27 cellular contexts compared by ENCODE assay signal in genomic region chrX:82466994-82467393, GRCh38.
"Had no signal": no experiment of that assay in that cellular context is flagged by ENCODE, and none has a peak within 500 bp of the region (broad histone marks: within the 10 kb centered on the region; RNA-seq: fewer than 3 reads in every experiment).

No MANE protein-coding gene starts in this region.

- DNase-seq: stimulated activated CD4-positive, alpha-beta T cell treated with anti-CD3 and anti-CD28 coated beads, Interleukin-2, amount 100 ng/mL, for 48 hours; stimulated activated CD4-positive, alpha-beta T cell treated with anti-CD3 and anti-CD28 coated beads, Interleukin-4, amount 100 ng/mL, for 1 hour; stimulated activated CD4-positive, alpha-beta T cell treated with anti-CD3 and anti-CD28 coated beads, Interleukin-4, amount 100 ng/mL, for 24 hours; stimulated activated CD4-positive, alpha-beta T cell treated with anti-CD3 and anti-CD28 coated beads, Interleukin-4, amount 100 ng/mL, for 4 hours; stimulated activated CD8-positive, alpha-beta memory T cell treated with anti-CD3 and anti-CD28 coated beads, Interleukin-4, amount 100 ng/mL, for 48 hours; stimulated activated naive B cell treated with anti-CD40 and anti-IgM and Interleukin-4, amounts not matched to agents 10 μg/mL and 1 μg/mL and 100 μg/mL, for 72 hours; stimulated activated naive CD4-positive, alpha-beta T cell; stimulated activated naive CD4-positive, alpha-beta T cell treated with Interleukin-2 at 50 U/mL for 16 hours; stimulated activated naive CD8-positive, alpha-beta T cell treated with anti-CD3 and anti-CD28 coated beads, Interleukin-15, amount 100 ng/mL, for 72 hours; stimulated activated naive CD8-positive, alpha-beta T cell treated with anti-CD3 and anti-CD28 coated beads, Interleukin-15, Interleukin-2, amounts not matched to agents 100 U/mL and 50 U/mL, for 24 hours; stomach; substantia nigra; testis; thyroid gland; tibial artery; transverse colon; trophoblast cell; upper lobe of left lung; upper lobe of right lung; uterus had no signal

- H3K9me3 ChIP-seq: stomach, suprapubic skin, testis, thoracic aorta, thyroid gland, tibial artery, tibial nerve, transverse colon, upper lobe of left lung, upper lobe of right lung, uterus, vagina had no signal

- H3K4me3 ChIP-seq: stomach, suprapubic skin, testis, thoracic aorta, thyroid gland, tibial artery, tibial nerve, transverse colon, upper lobe of left lung, upper lobe of right lung, uterus, vagina had no signal

- H3K27me3 ChIP-seq: suprapubic skin, testis, thyroid gland, tibial artery, tibial nerve, transverse colon, upper lobe of left lung, upper lobe of right lung, vagina had no signal

- H3K4me1 ChIP-seq: stomach, suprapubic skin, testis, thyroid gland, tibial artery, tibial nerve, transverse colon, upper lobe of left lung, upper lobe of right lung, uterus, vagina had no signal

- ATAC-seq: stimulated activated effector memory CD8-positive, alpha-beta T cell treated with anti-CD3 and anti-CD28 coated beads, Interleukin-12 subunit alpha, Interleukin-12 subunit beta, amount 100 ng/mL, for 72 hours; stimulated activated memory B cell treated with anti-CD40 and anti-IgM and Interleukin-4, amounts not matched to agents 10 μg/mL and 1 μg/mL and 100 μg/mL, for 72 hours; stimulated activated naive B cell treated with anti-CD40 and anti-IgM and Interleukin-4, amounts not matched to agents 10 μg/mL and 1 μg/mL and 100 μg/mL, for 72 hours; stimulated activated naive CD8-positive, alpha-beta T cell treated with anti-CD3 and anti-CD28 coated beads, Interleukin-15, amount 100 ng/mL, for 72 hours; stimulated activated naive CD8-positive, alpha-beta T cell treated with anti-CD3 and anti-CD28 coated beads, Interleukin-15, Interleukin-2, amounts not matched to agents 100 U/mL and 50 U/mL, for 24 hours; upper lobe of right lung had no signal

- H3K36me3 ChIP-seq: stomach, suprapubic skin, thoracic aorta, thyroid gland, tibial artery, tibial nerve, transverse colon, upper lobe of left lung, upper lobe of right lung, uterus, vagina had no signal

- H3K27ac ChIP-seq: stomach, suprapubic skin, testis, thoracic aorta, thyroid gland, tibial artery, tibial nerve, transverse colon, upper lobe of left lung, upper lobe of right lung, uterus, vagina had no signal

- FAIRE-seq: urothelium cell line had no signal
